In genomic region chr13:43285891-43286602, GRCh38 we compare ENCODE assay signal across 13 cellular contexts.
A peak's percentile ranks its signal among the peaks of the same experiment; 100 is the strongest.
DNase-seq lines count a peak whose midpoint lies in the region; ATAC-seq and TF ChIP-seq lines count a peak whose summit lies in the region.
"Had no signal": no experiment of that assay in that cellular context is flagged by ENCODE, and none has a peak within 500 bp of the region (broad histone marks: within the 10 kb centered on the region; RNA-seq: fewer than 3 reads in every experiment).

No MANE protein-coding gene starts in this region.

- no peak overlapping the region for H3K9ac ChIP-seq in fibroblast of lung (ENCODE audit: insufficient read depth, low read length)

- ATAC-seq in Right ventricle myocardium superior (ENCODE audit: poor library complexity) (peak; percentile 49), GM23338 (no peak), GM19351 (IDR thresholded peaks at IDR 0.05; ENCODE audit: unreplicated experiment) (no peak), GM21825 (IDR thresholded peaks at IDR 0.05; ENCODE audit: unreplicated experiment) (no peak)
- ATAC-seq: activated CD8-positive, alpha-beta T cell treated with anti-CD3 and anti-CD28 coated beads for 36 hours had no signal

- intact Hi-C loops in Right ventricle myocardium superior (cut with DNase I): no loop called here
- intact Hi-C loops in left ventricle myocardium inferior (cut with micrococcal nuclease): no loop called here

- H3K79me2 ChIP-seq in fibroblast of lung (ENCODE audit: control insufficient read depth, insufficient read depth, low read length) (no peaks in the 10 kb centered on the region), GM23338 (replicated peaks; ENCODE audit: insufficient read depth) (no peaks in the 10 kb centered on the region)

- H3K4me3 Mint-ChIP-seq in GM23338: no peak overlapping the region
- H3K4me3 Mint-ChIP-seq: activated CD8-positive, alpha-beta T cell treated with anti-CD3 and anti-CD28 coated beads for 36 hours had no signal

- H3K36me3 Mint-ChIP-seq in GM23338 (ENCODE audit: low read depth): no peaks in the 10 kb centered on the region

- no peaks in the 10 kb centered on the region for H3K27me3 ChIP-seq in left ventricle myocardium inferior (ENCODE audit: low read depth)
- no peaks in the 10 kb centered on the region for H3K27me3 ChIP-seq in fibroblast of lung (ENCODE audit: control insufficient read depth, insufficient read depth, low read length)
- H3K27me3 ChIP-seq in GM23338 (ENCODE audit: insufficient read depth): no peaks in the 10 kb centered on the region

- no peak overlapping the region; the same call in 1 of the 2 replicates for H3K27ac Mint-ChIP-seq in GM23338
- H3K27ac Mint-ChIP-seq: activated CD8-positive, alpha-beta T cell treated with anti-CD3 and anti-CD28 coated beads for 36 hours had no signal

- H4K20me1 ChIP-seq in fibroblast of lung (ENCODE audit: control insufficient read depth, extremely low read depth, insufficient read depth, low read length) (no peaks in the 10 kb centered on the region), GM23338 (replicated peaks; ENCODE audit: insufficient read depth) (no peaks in the 10 kb centered on the region)

- H3F3A ChIP-seq in GM23338 (replicated peaks; ENCODE audit: low read depth): no peaks in the 10 kb centered on the region

- no peaks in the 10 kb centered on the region for H3K9me2 ChIP-seq in GM23338 (ENCODE audit: insufficient read depth)

- no peaks in the 10 kb centered on the region for H3K27me3 Mint-ChIP-seq in GM23338 (ENCODE audit: insufficient read depth, low read depth, poor library complexity)

- DNase-seq in Right ventricle myocardium superior (no peak), left ventricle myocardium inferior (no peak), NCI-H69 (lab: John Stamatoyannopoulos, UW) (peak; percentile 96), fibroblast of lung (ENCODE audit: low read depth in 2 of 2) (peak; percentile 53 to 81), GM23338 (ENCODE audit: low spot score) (no peak)
- no peak for DNase-seq in activated CD4-positive, alpha-beta T cell treated with anti-CD3 and anti-CD28 coated beads for 48 hours
- DNase-seq: activated CD8-positive, alpha-beta T cell treated with anti-CD3 and anti-CD28 coated beads for 36 hours; kidney; MM.1S; OCI-M1; stimulated activated CD4-positive, alpha-beta T cell treated with anti-CD3 and anti-CD28 coated beads, Interleukin-15, amount 100 ng/mL, for 24 hours had no signal

- no peaks in the 10 kb centered on the region for H3K4me1 Mint-ChIP-seq in GM23338

- no peak overlapping the region for H3K27ac ChIP-seq in left ventricle myocardium inferior (replicated peaks)
- H3K27ac ChIP-seq in fibroblast of lung (ENCODE audit: insufficient read depth, low read length): no peak overlapping the region
- H3K27ac ChIP-seq in GM23338 (ENCODE audit: low read depth): no peak overlapping the region

- H2AFZ ChIP-seq in fibroblast of lung (ENCODE audit: low read length) (no peak overlapping the region), GM23338 (no peak overlapping the region)

- H3K4me3 ChIP-seq in left ventricle myocardium inferior (no peak overlapping the region), fibroblast of lung (replicated peaks in 1 of 4; ENCODE audit: control extremely low read depth in 1 of 4, insufficient read depth in 1 of 4, low read depth in 3 of 4, low read length in 4 of 4) (no peak overlapping the region), GM23338 (no peak overlapping the region)

- H3K4me2 ChIP-seq in fibroblast of lung (ENCODE audit: extremely low read depth, insufficient read depth, low read length) (no peak overlapping the region), GM23338 (no peak overlapping the region)

- no peak for TF ChIP-seq CTCF in left ventricle myocardium inferior (IDR thresholded peaks at IDR 0.05; ENCODE audit: borderline replicate concordance)
- no peak for TF ChIP-seq CTCF in fibroblast of lung (conservative IDR thresholded peaks at IDR 0.05 in 1 of 2, IDR thresholded peaks at IDR 0.05 in 1 of 2; ENCODE audit: low read depth in 1 of 2, low read length in 2 of 2)
- TF ChIP-seq CTCF in GM23338 (conservative IDR thresholded peaks at IDR 0.05; ENCODE audit: low read depth in 2 of 2): no peak

- no peaks in the 10 kb centered on the region for H3K9me3 Mint-ChIP-seq in GM23338
- H3K9me3 Mint-ChIP-seq: activated CD8-positive, alpha-beta T cell treated with anti-CD3 and anti-CD28 coated beads for 36 hours had no signal

- no peaks in the 10 kb centered on the region for H3K36me3 ChIP-seq in left ventricle myocardium inferior
- H3K36me3 ChIP-seq in fibroblast of lung (ENCODE audit: control insufficient read depth, insufficient read depth, low read length): no peaks in the 10 kb centered on the region
- no peaks in the 10 kb centered on the region for H3K36me3 ChIP-seq in GM23338 (ENCODE audit: insufficient read depth)

- H3K4me1 ChIP-seq in left ventricle myocardium inferior (peaks cover 31% of the 10 kb centered on the region), fibroblast of lung (ENCODE audit: control insufficient read depth, extremely low read depth, insufficient read depth, low read length) (peaks cover 13% of the 10 kb centered on the region), GM23338 (ENCODE audit: insufficient read depth) (no peaks in the 10 kb centered on the region)

- H3K9me3 ChIP-seq in left ventricle myocardium inferior (replicated peaks) (no peaks in the 10 kb centered on the region), fibroblast of lung (ENCODE audit: control insufficient read depth, insufficient read depth, low read depth, low read length) (no peaks in the 10 kb centered on the region)

TF ChIP-seq in GM23338, 12 proteins besides CTCF, POLR2A, EP300 and RAD21:
- TF ChIP-seq ZNF331 (CRISPR knock-in tag; IDR thresholded peaks at IDR 0.05; ENCODE audit: low read depth) (no peak), NANOG (IDR thresholded peaks at IDR 0.05; ENCODE audit: borderline replicate concordance) (no peak), REST (IDR thresholded peaks at IDR 0.05; ENCODE audit: unreplicated experiment) (no peak), POLR2AphosphoS5 (IDR thresholded peaks at IDR 0.05; ENCODE audit: low read depth) (no peak), STAT1 (IDR thresholded peaks at IDR 0.05; ENCODE audit: unreplicated experiment) (no peak), JUNB (IDR thresholded peaks at IDR 0.05; ENCODE audit: unreplicated experiment) (no peak)

Comparison
In these comparisons a context has a peak if more than half of its experiments do, and no peak if none do; other contexts are left out.
1. DNase-seq: peak in NCI-H69 (single experiment) and fibroblast of lung (2 of 2); none in Right ventricle myocardium superior (single experiment), left ventricle myocardium inferior (single experiment), GM23338 (single experiment) and activated CD4-positive, alpha-beta T cell treated with anti-CD3 and anti-CD28 coated beads for 48 hours (single experiment).